Comparison of ENCODE assay signal across 2 cellular contexts in genomic region chr6:39228111-39228971, GRCh38.
TF ChIP-seq lines count a peak whose summit lies in the region.

No MANE protein-coding gene starts in this region.

TF ChIP-seq in liver, 16 proteins besides CTCF, POLR2A, EP300 and RAD21 (continued from another document):
- TF ChIP-seq ZBTB33 (IDR thresholded peaks at IDR 0.05) (no peak), RXRA (IDR thresholded peaks at IDR 0.05) (no peak), TAF1 (conservative IDR thresholded peaks at IDR 0.05) (no peak), NR2F2 (IDR thresholded peaks at IDR 0.05) (no peak), HNF4A (conservative IDR thresholded peaks at IDR 0.05) (no peak), FOXA2 (IDR thresholded peaks at IDR 0.05) (no peak), ATF3 (IDR thresholded peaks at IDR 0.05) (no peak), YY1 (IDR thresholded peaks at IDR 0.05) (no peak)
TF ChIP-seq in liver: peak in this region for 0.

TF ChIP-seq in HepG2, 621 proteins besides CTCF, POLR2A, EP300 and RAD21 (continued from another document):
- TF ChIP-seq KDM4B (CRISPR knock-in tag; IDR thresholded peaks at IDR 0.05), result no peak
